In genomic region chr19:50489461-50490011, GRCh38 we compare ENCODE assay signal across 21 cellular contexts. TPM values are rescaled to one million over a fixed set of nuclear protein-coding genes. Genes with fewer than 3 reads are reported as not detected.
DNase-seq lines count a peak whose midpoint lies in the region; ATAC-seq and TF ChIP-seq lines count a peak whose summit lies in the region.
"Had no signal": no experiment of that assay in that cellular context is flagged by ENCODE, and none has a peak within 500 bp of the region (broad histone marks: within the 10 kb centered on the region; RNA-seq: fewer than 3 reads in every experiment).

No MANE protein-coding gene starts in this region.

- H3K27ac ChIP-seq in gastrocnemius medialis (peak overlapping the region; percentile 69 to 97 (median 84)), tibial artery (no peak overlapping the region)
- H3K27ac ChIP-seq: testis had no signal

- no peaks in the 10 kb centered on the region for H3K9me3 Mint-ChIP-seq in central memory CD8-positive, alpha-beta T cell
- no peaks in the 10 kb centered on the region for H3K9me3 Mint-ChIP-seq in activated T-cell treated with anti-CD3 and anti-CD28 coated beads, Interleukin-2, amount 50 U/mL, for 4 hours
- H3K9me3 Mint-ChIP-seq: activated naive CD4-positive, alpha-beta T cell treated with anti-CD3 and anti-CD28 coated beads, Interleukin-2, amount 50 U/mL, for 24 hours; naive thymus-derived CD8-positive, alpha-beta T cell had no signal

- H3K36me3 ChIP-seq in gastrocnemius medialis (peaks cover 0 to 13% of the 10 kb centered on the region in 2 donors), tibial artery (peaks cover 4 to 13% (median 7%) of the 10 kb centered on the region in 3 donors)

- H3K27ac Mint-ChIP-seq in central memory CD8-positive, alpha-beta T cell (ENCODE audit: low read depth), result peak overlapping the region; percentile 80
- H3K27ac Mint-ChIP-seq: activated naive CD4-positive, alpha-beta T cell treated with anti-CD3 and anti-CD28 coated beads, Interleukin-2, amount 50 U/mL, for 24 hours; T-helper 2 cell treated with Interferon-gamma antibody and Interleukin-4, amounts not matched to agents 5 μg/mL and 100 μg/mL, for 36 hours had no signal

- H3K4me1 ChIP-seq in gastrocnemius medialis, result peaks cover 10 to 13% of the 10 kb centered on the region in 2 donors
- H3K4me1 ChIP-seq in tibial artery, result no peaks in the 10 kb centered on the region
- H3K4me1 ChIP-seq: testis had no signal

- no peaks in the 10 kb centered on the region for H3K27me3 Mint-ChIP-seq in central memory CD8-positive, alpha-beta T cell
- no peaks in the 10 kb centered on the region for H3K27me3 Mint-ChIP-seq in activated T-cell treated with anti-CD3 and anti-CD28 coated beads, Interleukin-2, amount 50 U/mL, for 4 hours (ENCODE audit: low read depth)
- H3K27me3 Mint-ChIP-seq: activated naive CD4-positive, alpha-beta T cell treated with anti-CD3 and anti-CD28 coated beads, Interleukin-2, amount 50 U/mL, for 24 hours; naive thymus-derived CD8-positive, alpha-beta T cell had no signal

- peaks cover 7% of the 10 kb centered on the region for H3K36me3 Mint-ChIP-seq in central memory CD8-positive, alpha-beta T cell (ENCODE audit: insufficient read depth)
- peaks cover 9% of the 10 kb centered on the region for H3K36me3 Mint-ChIP-seq in activated T-cell treated with anti-CD3 and anti-CD28 coated beads, Interleukin-2, amount 50 U/mL, for 4 hours (ENCODE audit: insufficient read depth)

- intact Hi-C loops in gastrocnemius medialis (cut with DNase I; ENCODE audit: low total_unique reads), result loop anchor here (5.0 to 10.0 kb wide), 2 partner anchors 285 to 612 kb away; partner anchors contain the start of genes AKT1S1, MYH14 and TBC1D17
- intact Hi-C loops in tibial artery (cut with DNase I; ENCODE audit: low total_unique reads), result no loop called here

- peaks cover 41% of the 10 kb centered on the region for H3K4me1 Mint-ChIP-seq in central memory CD8-positive, alpha-beta T cell
- peaks cover 19% of the 10 kb centered on the region for H3K4me1 Mint-ChIP-seq in activated T-cell treated with anti-CD3 and anti-CD28 coated beads, Interleukin-2, amount 50 U/mL, for 4 hours (ENCODE audit: low read depth)

- no peak for TF ChIP-seq CTCF in gastrocnemius medialis (IDR thresholded peaks at IDR 0.05 in 4 of 5, conservative IDR thresholded peaks at IDR 0.05 in 1 of 5)
- TF ChIP-seq CTCF in tibial artery (IDR thresholded peaks at IDR 0.05), result no peak

- no peak for ATAC-seq in central memory CD8-positive, alpha-beta T cell (replicated peaks; ENCODE audit: extremely low read depth, poor library complexity, severe bottlenecking)
- ATAC-seq in left lobe of liver, result peak; percentile 10
- ATAC-seq in gastrocnemius medialis, result peak in 1 of 2 donors; percentile 6
- no peak for ATAC-seq in activated T-cell treated with anti-CD3 and anti-CD28 coated beads, Interleukin-2, amount 50 U/mL, for 4 hours
- ATAC-seq: left colon; naive thymus-derived CD8-positive, alpha-beta T cell had no signal

- no peaks in the 10 kb centered on the region for H3K9me3 ChIP-seq in gastrocnemius medialis
- H3K9me3 ChIP-seq in tibial artery, result no peaks in the 10 kb centered on the region
- H3K9me3 ChIP-seq: testis had no signal

- no peak overlapping the region for H3K4me3 ChIP-seq in gastrocnemius medialis
- H3K4me3 ChIP-seq in tibial artery, result no peak overlapping the region
- H3K4me3 ChIP-seq: testis had no signal

- peak; percentile 26 for DNase-seq in KBM-7
- DNase-seq in central memory CD8-positive, alpha-beta T cell (ENCODE audit: low spot score in 2 of 2), result no peak
- no peak for DNase-seq in left lobe of liver (ENCODE audit: low spot score)
- DNase-seq in gastrocnemius medialis, result no peak
- DNase-seq in tibial artery, result no peak
- DNase-seq in AML-193 (lab: John Stamatoyannopoulos, UW), result no peak
- no peak for DNase-seq in kidney glomerular epithelial cell (lab: John Stamatoyannopoulos, UW)
- DNase-seq in activated T-cell treated with anti-CD3 and anti-CD28 coated beads, Interleukin-2, amount 50 U/mL, for 4 hours, result no peak
- DNase-seq: activated CD8-positive, alpha-beta memory T cell treated with anti-CD3 and anti-CD28 coated beads, Interleukin-2, amount 50 U/mL, for 48 hours; effector CD4-positive, alpha-beta T cell; GF-D8; left colon; NCI-H1694 treated with DMSO at 0.1 percent for 48 hours; NCI-H446; stimulated activated CD4-positive, alpha-beta T cell treated with anti-CD3 and anti-CD28 coated beads, Interleukin-2, amount 100 ng/mL, for 48 hours; testis had no signal

- H3K27me3 ChIP-seq in gastrocnemius medialis (no peaks in the 10 kb centered on the region), tibial artery (peaks cover 0 to 38% of the 10 kb centered on the region in 2 donors)
- H3K27me3 ChIP-seq: testis had no signal

- no peak overlapping the region for H3K4me3 Mint-ChIP-seq in central memory CD8-positive, alpha-beta T cell
- H3K4me3 Mint-ChIP-seq in activated T-cell treated with anti-CD3 and anti-CD28 coated beads, Interleukin-2, amount 50 U/mL, for 4 hours, result no peak overlapping the region
- H3K4me3 Mint-ChIP-seq: activated naive CD4-positive, alpha-beta T cell treated with anti-CD3 and anti-CD28 coated beads, Interleukin-2, amount 50 U/mL, for 24 hours; T-helper 2 cell treated with Interferon-gamma antibody and Interleukin-4, amounts not matched to agents 5 μg/mL and 100 μg/mL, for 36 hours had no signal

- no peak for TF ChIP-seq POLR2A in gastrocnemius medialis (IDR thresholded peaks at IDR 0.05)

- in situ Hi-C loops in KBM-7 (cut with MboI; ENCODE audit: low pct_unique_long_range_greater_than_20kb, low sequenced_read_pairs) (no loop called here), gastrocnemius medialis (cut with MboI; ENCODE audit: low sequenced_read_pairs in 4 of 4) (no loop called here)

RNA-seq across cellular contexts. Expression of gene GARIN5A, which starts 12.9 kb away (rescaled TPM):
- total RNA-seq in left lobe of liver (1.8 TPM), gastrocnemius medialis (10 to 100 TPM in 1 of 4 donors, 1 to 10 TPM in 2, not detected in 1; 1.2 to 11.0 (median 1.9) TPM)
- under 1 TPM; 0.26 to 0.84 (median 0.66) TPM for total RNA-seq in activated T-cell treated with anti-CD3 and anti-CD28 coated beads, Interleukin-2, amount 50 U/mL, for 4 hours

RNA-seq across cellular contexts. Expression of gene EMC10, which starts 13.2 kb away (rescaled TPM):
- total RNA-seq in left lobe of liver, result 55.2 TPM
- total RNA-seq in gastrocnemius medialis, result 10 to 100 TPM; 29.2 to 67.4 (median 45.4) TPM
- total RNA-seq in activated T-cell treated with anti-CD3 and anti-CD28 coated beads, Interleukin-2, amount 50 U/mL, for 4 hours, result 100 to 1,000 TPM; 111 to 122 (median 117) TPM

RNA-seq across cellular contexts. Expression of gene JOSD2, which starts 21.5 kb away (rescaled TPM):
- total RNA-seq in left lobe of liver (22.8 TPM), gastrocnemius medialis (10 to 100 TPM; 22.1 to 36.9 (median 27.8) TPM)
- 10 to 100 TPM; 51.7 to 59.4 (median 55.6) TPM for total RNA-seq in activated T-cell treated with anti-CD3 and anti-CD28 coated beads, Interleukin-2, amount 50 U/mL, for 4 hours

RNA-seq across cellular contexts. Expression of gene ASPDH, which starts 24.2 kb away (rescaled TPM):
- 61.1 TPM for total RNA-seq in left lobe of liver
- not detected for total RNA-seq in gastrocnemius medialis
- not detected for total RNA-seq in activated T-cell treated with anti-CD3 and anti-CD28 coated beads, Interleukin-2, amount 50 U/mL, for 4 hours
- total RNA-seq: fibroblast of lung; left colon; MCF 10A; naive thymus-derived CD8-positive, alpha-beta T cell; testis had no signal

RNA-seq across cellular contexts. Expression of gene MYBPC2, which starts 56.8 kb away (rescaled TPM):
- not detected for total RNA-seq in left lobe of liver
- total RNA-seq in gastrocnemius medialis, result 100 to 1,000 TPM; 358 to 988 (median 442) TPM
- total RNA-seq in activated T-cell treated with anti-CD3 and anti-CD28 coated beads, Interleukin-2, amount 50 U/mL, for 4 hours, result under 1 TPM in 2 of 3 donors, not detected in 1; 0.08 to 0.60 TPM
- total RNA-seq: MCF 10A; naive thymus-derived CD8-positive, alpha-beta T cell had no signal

Comparison
In these comparisons a context has a peak if more than half of its experiments do, and no peak if none do; other contexts are left out.
1. H3K27ac ChIP-seq: peak in gastrocnemius medialis (4 of 4); none in tibial artery (0 of 2).